In genomic region chr1:147597010-147597409, GRCh38 we compare ENCODE assay signal across 28 cellular contexts.
"Had no signal": no experiment of that assay in that cellular context is flagged by ENCODE, and none has a peak within 500 bp of the region (broad histone marks: within the 10 kb centered on the region; RNA-seq: fewer than 3 reads in every experiment).

No MANE protein-coding gene starts in this region.

- H3K4me3 ChIP-seq: colonic mucosa, esophagus squamous epithelium, gastrocnemius medialis, heart right ventricle, left lung, lower lobe of right lung, mucosa of descending colon had no signal

- H3K27ac ChIP-seq: colonic mucosa, epithelial cell of prostate, esophagus squamous epithelium, gastrocnemius medialis, heart right ventricle, left lung, lower lobe of right lung had no signal

- H3K9me3 ChIP-seq: colonic mucosa, esophagus squamous epithelium, gastrocnemius medialis, left lung, lower lobe of right lung, mucosa of descending colon had no signal

- H3K4me3 Mint-ChIP-seq: dendritic cell treated with granulocyte-macrophage colony-stimulating factor and Interleukin-4, amounts not matched to agents 40 ng/mL and 50 ng/mL, for 4 days; effector memory CD8-positive, alpha-beta T cell; endodermal cell; mesothelial cell of epicardium had no signal

- FAIRE-seq: endometrium, islet of Langerhans, keratinocyte had no signal

- H3K36me3 Mint-ChIP-seq: mesothelial cell of epicardium, naive B cell had no signal

- ATAC-seq: effector memory CD8-positive, alpha-beta T cell; esophagus mucosa; gastrocnemius medialis; heart right ventricle; left cardiac atrium; left lung; left ventricle myocardium superior; lower lobe of right lung; mucosa of descending colon had no signal

- H3K36me3 ChIP-seq: colonic mucosa, esophagus squamous epithelium, gastrocnemius medialis, heart right ventricle, left lung, lower lobe of right lung had no signal

- DNase-seq: colonic mucosa; cortex of kidney; effector CD8-positive, alpha-beta T cell; effector memory CD8-positive, alpha-beta T cell; endodermal cell; erythroblast; esophagus squamous epithelium; foreskin fibroblast; foreskin melanocyte; gastrocnemius medialis; glutamatergic neuron; head of caudate nucleus; heart right ventricle; hippocampal formation; left cardiac atrium; left lung; left ventricle myocardium superior; lower lobe of right lung; mesenchymal stem cell; mucosa of descending colon; naive B cell had no signal

- H3K9me3 Mint-ChIP-seq: dendritic cell treated with granulocyte-macrophage colony-stimulating factor and Interleukin-4, amounts not matched to agents 40 ng/mL and 50 ng/mL, for 4 days; effector memory CD8-positive, alpha-beta T cell; endodermal cell; naive B cell had no signal

- H3K27me3 ChIP-seq: colonic mucosa, esophagus squamous epithelium, gastrocnemius medialis had no signal

- H3K27ac Mint-ChIP-seq: dendritic cell treated with granulocyte-macrophage colony-stimulating factor and Interleukin-4, amounts not matched to agents 40 ng/mL and 50 ng/mL, for 4 days; effector memory CD8-positive, alpha-beta T cell; endodermal cell; mesothelial cell of epicardium; naive B cell had no signal
